Comparison of ENCODE assay signal across 18 cellular contexts in genomic region chr7:134029-134428, GRCh38. TPM values are rescaled to one million over a fixed set of nuclear protein-coding genes. Genes with fewer than 3 reads are reported as not detected.
A peak's percentile ranks its signal among the peaks of the same experiment; 100 is the strongest.
DNase-seq lines count a peak whose midpoint lies in the region; ATAC-seq, FAIRE-seq and TF ChIP-seq lines count a peak whose summit lies in the region.
"Had no signal": no experiment of that assay in that cellular context is flagged by ENCODE, and none has a peak within 500 bp of the region (broad histone marks: within the 10 kb centered on the region; RNA-seq: fewer than 3 reads in every experiment).

No MANE protein-coding gene starts in this region.

- DNase-seq in activated effector memory CD4-positive, alpha-beta T cell treated with anti-CD3 and anti-CD28 coated beads, Interleukin-2, amount 50 U/mL, for 16 hours, result peak; percentile 48
- no peak for DNase-seq in activated effector memory CD4-positive, alpha-beta T cell treated with Interleukin-2 at 50 U/mL for 16 hours
- DNase-seq in H1 (ENCODE audit: low read depth in 1 of 2, low spot score in 2 of 2), result no peak
- DNase-seq in left lung, result peak; percentile 29 to 41
- DNase-seq in stimulated activated naive CD8-positive, alpha-beta T cell treated with anti-CD3 and anti-CD28 coated beads, Interleukin-15, Interleukin-2, amounts not matched to agents 100 U/mL and 50 U/mL, for 24 hours, result no peak
- DNase-seq in activated CD4-positive, CD25-positive, alpha-beta regulatory T cell treated with anti-CD3 and anti-CD28 coated beads, Interleukin-2, amount 50 U/mL, for 72 hours, result no peak
- DNase-seq in small intestine, result no peak
- DNase-seq: CD8-positive, alpha-beta T cell; COR-L47; DMS53; GF-D8; GOT3 had no signal

- no peak overlapping the region for H2BK5ac ChIP-seq in H1 (ENCODE audit: low read depth, low read length)

- intact Hi-C loops in left lung (cut with DNase I), result no loop called here

- no peak overlapping the region for H3K14ac ChIP-seq in H1 (ENCODE audit: insufficient read length)

- H3K9me3 ChIP-seq in H1 (ENCODE audit: insufficient read depth in 2 of 2, low read depth in 1 of 2, low read length in 1 of 2) (no peaks in the 10 kb centered on the region), left lung (no peaks in the 10 kb centered on the region), small intestine (ENCODE audit: control insufficient read depth, low read depth) (no peaks in the 10 kb centered on the region)

- H3K4me2 ChIP-seq in H1 (ENCODE audit: insufficient read depth in 1 of 2, low read depth in 2 of 2, low read length in 2 of 2), result no peak overlapping the region

- ATAC-seq in left lung (no peak), GM18502 (IDR thresholded peaks at IDR 0.05; ENCODE audit: poor library complexity, unreplicated experiment) (no peak)
- no peak for ATAC-seq in stimulated activated naive CD8-positive, alpha-beta T cell treated with anti-CD3 and anti-CD28 coated beads, Interleukin-15, Interleukin-2, amounts not matched to agents 100 U/mL and 50 U/mL, for 24 hours
- ATAC-seq: CD8-positive, alpha-beta T cell; HCT116; K562 had no signal

- no peaks in the 10 kb centered on the region for H4K20me1 ChIP-seq in H1 (replicated peaks in 1 of 2; ENCODE audit: control insufficient read depth in 1 of 2, insufficient read depth in 2 of 2, low read length in 2 of 2)

- no peak overlapping the region for H2AK5ac ChIP-seq in H1 (ENCODE audit: low read depth, low read length)

- H3K4me3 ChIP-seq in H1 (ENCODE audit: extremely low read depth in 1 of 4, insufficient read depth in 2 of 4, low read depth in 3 of 4, low read length in 4 of 4) (no peak overlapping the region), left lung (no peak overlapping the region), small intestine (ENCODE audit: low read depth in 1 of 2, low read length in 2 of 2) (no peak overlapping the region)
- H3K4me3 ChIP-seq: K562 had no signal

- no peak overlapping the region for H2BK120ac ChIP-seq in H1 (replicated peaks; ENCODE audit: low read depth, low read length)

- H3K79me2 ChIP-seq in H1 (ENCODE audit: control insufficient read depth in 1 of 2, insufficient read depth in 2 of 2, low read length in 2 of 2), result no peaks in the 10 kb centered on the region

- TF ChIP-seq CTCF in H1 (IDR thresholded peaks at IDR 0.05; ENCODE audit: control extremely low read depth in 1 of 3, insufficient read depth in 1 of 3, low read depth in 1 of 3, low read length in 3 of 3), result no peak
- TF ChIP-seq CTCF in left lung (IDR thresholded peaks at IDR 0.05), result no peak

- H3K27me3 ChIP-seq in H1 (replicated peaks in 1 of 4; ENCODE audit: control insufficient read depth in 3 of 4, extremely low read depth in 1 of 4, insufficient read depth in 3 of 4, low read length in 3 of 4), result no peaks in the 10 kb centered on the region
- peaks cover 0 to 7% of the 10 kb centered on the region in 2 donors for H3K27me3 ChIP-seq in left lung
- H3K27me3 ChIP-seq in small intestine (ENCODE audit: control insufficient read depth in 2 of 2, insufficient read depth in 2 of 2, low read length in 2 of 2), result no peaks in the 10 kb centered on the region

- POLR2A ChIA-PET in H1 (lab: Charles Lee; ENCODE audit: partially characterized antibody), result interaction anchor here (0.9 to 1.7 kb wide), 2 partner anchors 10 to 72 kb away, joined by 3 to 7 read pairs; no protein-coding TSS in a partner anchor

- no peak overlapping the region for H2BK20ac ChIP-seq in H1 (ENCODE audit: low read length)

- H3K23ac ChIP-seq in H1 (ENCODE audit: insufficient read length), result no peak overlapping the region

- no peak overlapping the region for H3K27ac ChIP-seq in H1 (ENCODE audit: low read depth, low read length)
- H3K27ac ChIP-seq in left lung, result no peak overlapping the region
- no peak overlapping the region for H3K27ac ChIP-seq in small intestine (ENCODE audit: low read depth in 1 of 2, low read length in 1 of 2)
- H3K27ac ChIP-seq: 22Rv1, HL-60 had no signal

- H3K79me1 ChIP-seq in H1 (ENCODE audit: low read depth, low read length), result no peaks in the 10 kb centered on the region

- H2BK12ac ChIP-seq in H1 (ENCODE audit: low read depth, low read length), result no peak overlapping the region

- no peak overlapping the region; the same call in 1 of the 2 replicates for H4K8ac ChIP-seq in H1 (ENCODE audit: extremely low read depth, insufficient read depth, low read length)

- CTCF ChIA-PET in H1 (lab: Charles Lee; ENCODE audit: partially characterized antibody), result interaction anchor here (0.9 to 3.5 kb wide), 3 partner anchors 9 to 74 kb away, joined by 4 to 13 read pairs (median 6); no protein-coding TSS in a partner anchor

- H3K4ac ChIP-seq in H1 (replicated peaks; ENCODE audit: insufficient read length, low read depth, low read length), result no peak overlapping the region

- peak overlapping the region; percentile 24; the same call in 1 of the 2 replicates for H3K18ac ChIP-seq in H1 (ENCODE audit: extremely low read depth, low read length)

- no peak for TF ChIP-seq EP300 in H1 (IDR thresholded peaks at IDR 0.05; ENCODE audit: borderline replicate concordance in 1 of 2, low read depth in 2 of 2, low read length in 2 of 2)

- no peak overlapping the region for H2BK15ac ChIP-seq in H1 (ENCODE audit: low read length)

- no peak for FAIRE-seq in H1 (lab: Jason Lieb, UNC)
- FAIRE-seq in small intestine (lab: Jason Lieb, UNC), result no peak
- FAIRE-seq: GM18507, K562 had no signal

- H3K56ac ChIP-seq in H1 (replicated peaks; ENCODE audit: insufficient read length, low read depth, low read length), result no peak overlapping the region

- no peak for TF ChIP-seq POLR2A in H1 (IDR thresholded peaks at IDR 0.05; ENCODE audit: control extremely low read depth in 1 of 2, low read depth in 2 of 2, low read length in 2 of 2)

- no peak overlapping the region for H4K5ac ChIP-seq in H1 (ENCODE audit: insufficient read length, low read depth, low read length)

- H3K4me1 ChIP-seq in H1 (replicated peaks in 1 of 4; ENCODE audit: control insufficient read depth in 3 of 4, insufficient read depth in 4 of 4, low read length in 3 of 4) (peaks cover 0 to 6% (median 2%) of the 10 kb centered on the region in 4 experiments; a peak in 3 of 7 replicates), left lung (peaks cover 9 to 25% of the 10 kb centered on the region in 2 donors), small intestine (ENCODE audit: control insufficient read depth in 2 of 2, insufficient read depth in 1 of 2, low read depth in 1 of 2, low read length in 1 of 2) (no peaks in the 10 kb centered on the region)

- no peak overlapping the region for H4K91ac ChIP-seq in H1 (replicated peaks; ENCODE audit: insufficient read length, low read length)

- 96% methylated on average over 15 of the region's 15 CpGs; no CpG with 5 or more reads in 1 of the 2 experiments for WGBS in H1 (ENCODE audit: extremely low coverage in 1 of 2, insufficient coverage in 1 of 2, insufficient read length in 1 of 2, insufficient replicate concordance in 2 of 2, low coverage in 1 of 2, low lambda C conversion rate in 2 of 2, missing lambda C conversion rate in 1 of 2), 2 experiments
- 68 to 83% (median 81%) methylated on average over 15 of the region's 15 CpGs for WGBS in small intestine, 3 donors

- H2AFZ ChIP-seq in H1 (ENCODE audit: low read length), result no peak overlapping the region; the same call in 1 of the 2 replicates

- no peaks in the 10 kb centered on the region for H3K23me2 ChIP-seq in H1 (ENCODE audit: low read depth, low read length)

- no peak for TF ChIP-seq RAD21 in H1 (IDR thresholded peaks at IDR 0.05 in 1 of 2, conservative IDR thresholded peaks at IDR 0.05 in 1 of 2; ENCODE audit: low read depth in 2 of 2, low read length in 2 of 2)

- H3K9ac ChIP-seq in H1 (replicated peaks in 1 of 4; ENCODE audit: extremely low read depth in 1 of 4, low read depth in 3 of 4, low read length in 3 of 4), result no peak overlapping the region

- H3K36me3 ChIP-seq in H1 (ENCODE audit: control insufficient read depth in 2 of 4, insufficient read depth in 4 of 4, low read length in 3 of 4) (no peaks in the 10 kb centered on the region), left lung (no peaks in the 10 kb centered on the region), small intestine (ENCODE audit: control insufficient read depth in 2 of 2, insufficient read depth in 2 of 2, low read length in 2 of 2) (no peaks in the 10 kb centered on the region)

TF ChIP-seq in H1, 55 proteins besides CTCF, POLR2A, EP300 and RAD21:
- no peak for TF ChIP-seq POLR2AphosphoS5 (IDR thresholded peaks at IDR 0.05; ENCODE audit: low read depth, low read length)
- no peak for TF ChIP-seq KDM5A (IDR thresholded peaks at IDR 0.05; ENCODE audit: low read length)
- no peak for TF ChIP-seq SIRT6 (IDR thresholded peaks at IDR 0.05; ENCODE audit: low read length)
- no peak for TF ChIP-seq RNF2 (IDR thresholded peaks at IDR 0.05; ENCODE audit: borderline replicate concordance, low read depth, low read length, missing control alignments, poor library complexity, severe bottlenecking)
- TF ChIP-seq GTF2F1 (IDR thresholded peaks at IDR 0.05; ENCODE audit: borderline replicate concordance, low read depth, low read length), result no peak
- TF ChIP-seq EZH2 (IDR thresholded peaks at IDR 0.05; ENCODE audit: low read depth, low read length, severe bottlenecking), result no peak
- TF ChIP-seq SUZ12 (IDR thresholded peaks at IDR 0.05; ENCODE audit: low read length), result no peak
- no peak for TF ChIP-seq MAX (IDR thresholded peaks at IDR 0.05)
- TF ChIP-seq PHF8 (conservative IDR thresholded peaks at IDR 0.05; ENCODE audit: low read depth, low read length), result no peak
- no peak for TF ChIP-seq JUN (IDR thresholded peaks at IDR 0.05; ENCODE audit: low read depth, low read length)
- TF ChIP-seq EGR1 (IDR thresholded peaks at IDR 0.05; ENCODE audit: borderline replicate concordance, low read depth, low read length), result no peak
- no peak for TF ChIP-seq ASH2L (IDR thresholded peaks at IDR 0.05; ENCODE audit: low read length)
- no peak for TF ChIP-seq KDM4A (IDR thresholded peaks at IDR 0.05; ENCODE audit: low read depth, low read length, severe bottlenecking)

RNA-seq across cellular contexts. Expression of gene FAM20C, which starts 58.3 kb away (rescaled TPM):
- total RNA-seq in H1 (2021; fragmentation: NEBNext Ultra II Directional; extraction: Animal tissue kit (Norgen Biotek cat#: 25700)), result 34.7 and 34.8 TPM in 2 replicates
- polyA plus RNA-seq in H1 (2011; rRNA removed), result 9.5 and 13.9 TPM in 2 replicates
- 10.7 TPM for polyA plus RNA-seq in H1 (2011; cell fraction: cytosol; rRNA removed)
- 21.4 TPM for polyA plus RNA-seq in H1 (2011; cell fraction: nucleus; rRNA removed)
- polyA plus RNA-seq in H1 (2012, experiment 1 of 2), result 18.4 to 23.9 TPM (median 19.5 TPM) in 4 replicates
- 17.9 TPM for polyA plus RNA-seq in H1 (2012, experiment 2 of 2)
- polyA plus RNA-seq in H1 (2013, experiment 1 of 2), result 21.3 TPM
- polyA plus RNA-seq in H1 (2013, experiment 2 of 2), result 21.1 TPM
- 8.9 and 10.4 TPM in 2 replicates for polyA minus RNA-seq in H1 (2011; rRNA and poly(A)+ RNA removed)
- 17.1 TPM for polyA minus RNA-seq in H1 (2011; cell fraction: cytosol; rRNA and poly(A)+ RNA removed)
- polyA minus RNA-seq in H1 (2011; cell fraction: nucleus; rRNA and poly(A)+ RNA removed), result 21.8 TPM
- 10 to 100 TPM; 44.6 to 75.5 TPM for total RNA-seq in left lung
- 10 to 100 TPM; 19.7 to 35.1 (median 29.1) TPM for polyA plus RNA-seq in small intestine
- polyA plus RNA-seq: K562 had no signal

Comparison
In these comparisons a context has a peak if more than half of its experiments do, and no peak if none do; other contexts are left out.
1. DNase-seq: peak in activated effector memory CD4-positive, alpha-beta T cell treated with anti-CD3 and anti-CD28 coated beads, Interleukin-2, amount 50 U/mL, for 16 hours (single experiment) and left lung (2 of 2); none in activated effector memory CD4-positive, alpha-beta T cell treated with Interleukin-2 at 50 U/mL for 16 hours (single experiment), H1 (0 of 2), stimulated activated naive CD8-positive, alpha-beta T cell treated with anti-CD3 and anti-CD28 coated beads, Interleukin-15, Interleukin-2, amounts not matched to agents 100 U/mL and 50 U/mL, for 24 hours (single experiment), activated CD4-positive, CD25-positive, alpha-beta regulatory T cell treated with anti-CD3 and anti-CD28 coated beads, Interleukin-2, amount 50 U/mL, for 72 hours (single experiment) and small intestine (single experiment).